14 cellular contexts compared by ENCODE assay signal in the genomic region with DNA sequence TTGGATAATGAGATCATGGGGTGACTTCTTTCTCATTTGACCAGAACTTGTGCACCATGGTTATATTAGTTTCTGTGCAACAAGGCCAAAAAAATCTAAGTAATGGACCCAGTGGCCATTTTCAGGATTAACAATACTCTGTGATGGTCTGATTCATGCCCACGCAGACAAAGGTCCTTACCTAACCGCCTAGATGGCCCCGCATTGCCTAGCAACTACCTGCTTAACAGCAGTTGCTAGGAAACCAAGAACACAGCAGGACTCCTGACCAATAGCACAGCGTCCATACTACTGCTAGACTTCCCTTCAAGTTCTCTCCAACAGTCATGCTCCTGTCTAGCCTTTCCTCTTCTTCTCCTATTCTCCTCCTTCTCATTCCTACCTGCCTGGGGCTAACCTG. TPM values are rescaled to one million over a fixed set of nuclear protein-coding genes. Genes with fewer than 3 reads are reported as not detected.
DNase-seq lines count a peak whose midpoint lies in the region; ATAC-seq, FAIRE-seq and TF ChIP-seq lines count a peak whose summit lies in the region.
"Had no signal": no experiment of that assay in that cellular context is flagged by ENCODE, and none has a peak within 500 bp of the region (broad histone marks: within the 10 kb centered on the region; RNA-seq: fewer than 3 reads in every experiment).

No MANE protein-coding gene starts in this region.

- no peaks in the 10 kb centered on the region for H3F3A ChIP-seq in neural cell (ENCODE audit: insufficient read depth, low read length, poor library complexity, severe bottlenecking)

- H3K27ac Mint-ChIP-seq in T-cell: no peak overlapping the region

- no peak overlapping the region for H3K4me3 Mint-ChIP-seq in T-cell

- no peak for FAIRE-seq in bronchial epithelial cell (lab: Jason Lieb, UNC)
- FAIRE-seq: G401.6 had no signal

- peak overlapping the region; percentile 57 for H3K9ac ChIP-seq in neural cell (ENCODE audit: low read length)

- DNase-seq in DMS79 treated with DMSO at 0.1 percent for 48 hours (lab: John Stamatoyannopoulos, UW) (peak; percentile 85), NCI-H1930 (lab: John Stamatoyannopoulos, UW) (peak; percentile 73 to 80), bronchial epithelial cell (ENCODE audit: low read depth) (peak; percentile 76), NCI-H1694 (lab: John Stamatoyannopoulos, UW) (no peak), GM10248 (ENCODE audit: extremely low spot score) (no peak), T-cell (no peak)
- no peak for DNase-seq in activated naive CD4-positive, alpha-beta T cell (lab: John Stamatoyannopoulos, UW)
- DNase-seq: activated CD4-positive, alpha-beta T cell treated with anti-CD3 and anti-CD28 coated beads for 1 hour; KBM-7; stimulated activated CD8-positive, alpha-beta memory T cell treated with anti-CD3 and anti-CD28 coated beads, Interleukin-4, amount 100 ng/mL, for 48 hours had no signal

- H3K27ac ChIP-seq in neural cell (ENCODE audit: low read length): peak overlapping the region; percentile 91
- H3K27ac ChIP-seq: body of pancreas, prostate gland had no signal

- H3K9me3 ChIP-seq in neural cell (ENCODE audit: low read length): no peaks in the 10 kb centered on the region
- H3K9me3 ChIP-seq: body of pancreas, prostate gland had no signal

- peak; percentile 68 for TF ChIP-seq EP300 in neural cell (conservative IDR thresholded peaks at IDR 0.05; ENCODE audit: poor library complexity, severe bottlenecking)

- CTCF ChIA-PET in GM10248 (lab: Yijun Ruan, JAX) (interaction anchor here (1.0 kb wide), 1 partner anchor 13 kb away, joined by 3 read pairs; no protein-coding TSS in a partner anchor), T-cell (lab: Charles Lee) (no interaction called here)

- no peak for ATAC-seq in T-cell (replicated peaks in 1 of 4)
- ATAC-seq: body of pancreas had no signal

- H3K36me3 Mint-ChIP-seq in T-cell: peaks cover 49% of the 10 kb centered on the region

- peaks cover 23 to 25% (median 24%) of the 10 kb centered on the region in 3 donors for H3K4me1 Mint-ChIP-seq in T-cell

- H3K36me3 ChIP-seq in bronchial epithelial cell (ENCODE audit: control insufficient read depth, insufficient read depth, low read length) (peaks cover 7% of the 10 kb centered on the region), neural cell (ENCODE audit: insufficient read depth, low read length) (no peaks in the 10 kb centered on the region)
- H3K36me3 ChIP-seq: prostate gland had no signal

- no peaks in the 10 kb centered on the region for H3K27me3 Mint-ChIP-seq in T-cell

- TF ChIP-seq CTCF in bronchial epithelial cell (IDR thresholded peaks at IDR 0.05; ENCODE audit: insufficient read depth, low read length, severe bottlenecking): no peak
- TF ChIP-seq CTCF in neural cell (IDR thresholded peaks at IDR 0.05; ENCODE audit: poor library complexity, severe bottlenecking): peak; percentile 18
- no peak for TF ChIP-seq CTCF in GM10248 (IDR thresholded peaks at IDR 0.05; ENCODE audit: control extremely low read depth, extremely low read depth, low read depth, missing control alignments)

- H3K4me3 ChIP-seq in bronchial epithelial cell (ENCODE audit: low read depth, low read length) (no peak overlapping the region), neural cell (ENCODE audit: low read length) (peak overlapping the region; percentile 46)
- H3K4me3 ChIP-seq: body of pancreas, prostate gland had no signal

- no peaks in the 10 kb centered on the region for H3K27me3 ChIP-seq in bronchial epithelial cell (ENCODE audit: control insufficient read depth, insufficient read depth, low read length)
- H3K27me3 ChIP-seq in neural cell (ENCODE audit: insufficient read depth, low read depth, low read length): no peaks in the 10 kb centered on the region
- H3K27me3 ChIP-seq: body of pancreas had no signal

- POLR2A ChIA-PET in GM10248 (lab: Yijun Ruan, JAX): no interaction called here
- POLR2A ChIA-PET in T-cell (lab: Charles Lee): no interaction called here

- no peak for TF ChIP-seq RAD21 in neural cell (conservative IDR thresholded peaks at IDR 0.05)

- peaks cover 0 to 5% (median 0%) of the 10 kb centered on the region in 3 donors for H3K9me3 Mint-ChIP-seq in T-cell

- H2AFZ ChIP-seq in neural cell (ENCODE audit: low read depth, low read length): no peak overlapping the region

- no peaks in the 10 kb centered on the region for H4K20me1 ChIP-seq in neural cell (ENCODE audit: insufficient read depth)

- H3K4me2 ChIP-seq in neural cell (ENCODE audit: low read length): peak overlapping the region; percentile 50

- no peaks in the 10 kb centered on the region for H3K79me2 ChIP-seq in neural cell (replicated peaks; ENCODE audit: insufficient read depth, low read length)

- no peaks in the 10 kb centered on the region for H3K9me2 ChIP-seq in neural cell (ENCODE audit: insufficient read depth, low read length)

TF ChIP-seq in neural cell, 6 proteins besides CTCF, POLR2A, EP300 and RAD21:
- TF ChIP-seq MXI1 (conservative IDR thresholded peaks at IDR 0.05; ENCODE audit: poor library complexity, severe bottlenecking): peak; percentile 50
- TF ChIP-seq POLR2AphosphoS5 (IDR thresholded peaks at IDR 0.05): peak; percentile 50
- TF ChIP-seq, protein P1, sequence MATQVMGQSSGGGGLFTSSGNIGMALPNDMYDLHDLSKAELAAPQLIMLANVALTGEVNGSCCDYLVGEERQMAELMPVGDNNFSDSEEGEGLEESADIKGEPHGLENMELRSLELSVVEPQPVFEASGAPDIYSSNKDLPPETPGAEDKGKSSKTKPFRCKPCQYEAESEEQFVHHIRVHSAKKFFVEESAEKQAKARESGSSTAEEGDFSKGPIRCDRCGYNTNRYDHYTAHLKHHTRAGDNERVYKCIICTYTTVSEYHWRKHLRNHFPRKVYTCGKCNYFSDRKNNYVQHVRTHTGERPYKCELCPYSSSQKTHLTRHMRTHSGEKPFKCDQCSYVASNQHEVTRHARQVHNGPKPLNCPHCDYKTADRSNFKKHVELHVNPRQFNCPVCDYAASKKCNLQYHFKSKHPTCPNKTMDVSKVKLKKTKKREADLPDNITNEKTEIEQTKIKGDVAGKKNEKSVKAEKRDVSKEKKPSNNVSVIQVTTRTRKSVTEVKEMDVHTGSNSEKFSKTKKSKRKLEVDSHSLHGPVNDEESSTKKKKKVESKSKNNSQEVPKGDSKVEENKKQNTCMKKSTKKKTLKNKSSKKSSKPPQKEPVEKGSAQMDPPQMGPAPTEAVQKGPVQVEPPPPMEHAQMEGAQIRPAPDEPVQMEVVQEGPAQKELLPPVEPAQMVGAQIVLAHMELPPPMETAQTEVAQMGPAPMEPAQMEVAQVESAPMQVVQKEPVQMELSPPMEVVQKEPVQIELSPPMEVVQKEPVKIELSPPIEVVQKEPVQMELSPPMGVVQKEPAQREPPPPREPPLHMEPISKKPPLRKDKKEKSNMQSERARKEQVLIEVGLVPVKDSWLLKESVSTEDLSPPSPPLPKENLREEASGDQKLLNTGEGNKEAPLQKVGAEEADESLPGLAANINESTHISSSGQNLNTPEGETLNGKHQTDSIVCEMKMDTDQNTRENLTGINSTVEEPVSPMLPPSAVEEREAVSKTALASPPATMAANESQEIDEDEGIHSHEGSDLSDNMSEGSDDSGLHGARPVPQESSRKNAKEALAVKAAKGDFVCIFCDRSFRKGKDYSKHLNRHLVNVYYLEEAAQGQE (IDR thresholded peaks at IDR 0.05; ENCODE audit: borderline replicate concordance): no peak

RNA-seq across cellular contexts. Expression of a gene that starts 22.5 kb away (rescaled TPM):
- total RNA-seq in bronchial epithelial cell (33.4 and 40.3 TPM in 2 replicates), T-cell (10 to 100 TPM; 18.0 to 35.9 (median 33.8) TPM)
- polyA plus RNA-seq in neural cell: 41.4 and 47.5 TPM in 2 replicates
- polyA minus RNA-seq in neural cell: 34.4 and 37.7 TPM in 2 replicates

RNA-seq across cellular contexts. Expression of a gene that starts 22.9 kb away (rescaled TPM):
- total RNA-seq in bronchial epithelial cell (19.8 and 35.0 TPM in 2 replicates), T-cell (10 to 100 TPM; 58.2 to 73.9 (median 64.0) TPM)
- 54.9 and 64.4 TPM in 2 replicates for polyA plus RNA-seq in neural cell
- polyA minus RNA-seq in neural cell: 72.1 and 73.3 TPM in 2 replicates

RNA-seq across cellular contexts. Expression of a gene that starts 40.1 kb away (rescaled TPM):
- total RNA-seq in bronchial epithelial cell (9.1 and 11.1 TPM in 2 replicates), T-cell (10 to 100 TPM in 3 of 5 donors, 1 to 10 TPM in 2; 7.5 to 13.6 (median 12.0) TPM)
- 12.4 and 14.2 TPM in 2 replicates for polyA plus RNA-seq in neural cell
- polyA minus RNA-seq in neural cell: 21.4 and 24.3 TPM in 2 replicates

Comparison
In these comparisons a context has a peak if more than half of its experiments do, and no peak if none do; other contexts are left out.
1. DNase-seq: peak in DMS79 treated with DMSO at 0.1 percent for 48 hours (single experiment), NCI-H1930 (2 of 2) and bronchial epithelial cell (single experiment); none in activated naive CD4-positive, alpha-beta T cell (0 of 4), NCI-H1694 (single experiment), GM10248 (single experiment) and T-cell (0 of 34).